Comparison of ENCODE assay signal across 9 cellular contexts in genomic region chr2:59301466-59302402, GRCh38.
A peak's percentile ranks its signal among the peaks of the same experiment; 100 is the strongest.
DNase-seq lines count a peak whose midpoint lies in the region; ATAC-seq and TF ChIP-seq lines count a peak whose summit lies in the region.
"Had no signal": no experiment of that assay in that cellular context is flagged by ENCODE, and none has a peak within 500 bp of the region (broad histone marks: within the 10 kb centered on the region; RNA-seq: fewer than 3 reads in every experiment).

No MANE protein-coding gene starts in this region.

- no peaks in the 10 kb centered on the region for H3K9me3 ChIP-seq in CD4-positive, alpha-beta T cell (ENCODE audit: control insufficient read depth, low read length)

- H3K27ac ChIP-seq in CD4-positive, alpha-beta T cell (ENCODE audit: low read depth, low read length): no peak overlapping the region

- ATAC-seq in CD4-positive, alpha-beta T cell (ENCODE audit: poor library complexity): peak; percentile 49
- ATAC-seq in GM18861 (IDR thresholded peaks at IDR 0.05; ENCODE audit: unreplicated experiment): peak; percentile 76
- ATAC-seq in HG03469 (IDR thresholded peaks at IDR 0.05; ENCODE audit: unreplicated experiment): peak; percentile 52
- peak; percentile 76 to 78 for ATAC-seq in stimulated activated naive B cell treated with anti-CD40 and anti-IgM and Interleukin-4, amounts not matched to agents 10 μg/mL and 1 μg/mL and 100 μg/mL, for 72 hours (replicated peaks)

- no peak for DNase-seq in CD4-positive, alpha-beta T cell
- peak; percentile 16 for DNase-seq in NCI-H748 treated with DMSO at 0.1 percent for 48 hours (lab: John Stamatoyannopoulos, UW)
- peak; percentile 22 for DNase-seq in brain pericyte (ENCODE audit: low read depth, low spot score)
- DNase-seq in immature natural killer cell: peak in 2 of 3 donors; percentile 4 to 11
- peak; percentile 16 for DNase-seq in stimulated activated naive B cell treated with anti-CD40 and anti-IgM and Interleukin-4, amounts not matched to agents 10 μg/mL and 1 μg/mL and 100 μg/mL, for 72 hours
- no peak for DNase-seq in activated T-cell treated with anti-CD3 and anti-CD28 coated beads for 4 hours

- intact Hi-C loops in CD4-positive, alpha-beta T cell (cut with DNase I, micrococcal nuclease): loop anchor here (2.0 to 10.0 kb wide), 5 partner anchors 633 to 1281 kb away; partner anchors contain the start of gene BCL11A (in 1 of the 2)

- H3K27me3 ChIP-seq in CD4-positive, alpha-beta T cell (ENCODE audit: control insufficient read depth, insufficient read depth, low read length): no peaks in the 10 kb centered on the region

- no peak overlapping the region for H3K27ac Mint-ChIP-seq in CD4-positive, alpha-beta T cell
- no peak overlapping the region for H3K27ac Mint-ChIP-seq in immature natural killer cell
- H3K27ac Mint-ChIP-seq in stimulated activated naive B cell treated with anti-CD40 and anti-IgM and Interleukin-4, amounts not matched to agents 10 μg/mL and 1 μg/mL and 100 μg/mL, for 72 hours: no peak overlapping the region
- H3K27ac Mint-ChIP-seq: T-cell had no signal

- H3K9me3 Mint-ChIP-seq in CD4-positive, alpha-beta T cell: no peaks in the 10 kb centered on the region
- peaks cover 0 to 4% (median 0%) of the 10 kb centered on the region in 6 donors for H3K9me3 Mint-ChIP-seq in immature natural killer cell
- no peaks in the 10 kb centered on the region for H3K9me3 Mint-ChIP-seq in stimulated activated naive B cell treated with anti-CD40 and anti-IgM and Interleukin-4, amounts not matched to agents 10 μg/mL and 1 μg/mL and 100 μg/mL, for 72 hours
- H3K9me3 Mint-ChIP-seq: T-cell had no signal

- no peaks in the 10 kb centered on the region for H3K4me1 Mint-ChIP-seq in CD4-positive, alpha-beta T cell (ENCODE audit: low read depth)
- no peaks in the 10 kb centered on the region for H3K4me1 Mint-ChIP-seq in immature natural killer cell
- no peaks in the 10 kb centered on the region for H3K4me1 Mint-ChIP-seq in stimulated activated naive B cell treated with anti-CD40 and anti-IgM and Interleukin-4, amounts not matched to agents 10 μg/mL and 1 μg/mL and 100 μg/mL, for 72 hours
- H3K4me1 Mint-ChIP-seq: T-cell had no signal

- POLR2A ChIA-PET in CD4-positive, alpha-beta T cell (lab: Charles Lee): no interaction called here

- no peak for TF ChIP-seq CTCF in CD4-positive, alpha-beta T cell (IDR thresholded peaks at IDR 0.05)

- no peak overlapping the region for H3K4me3 Mint-ChIP-seq in CD4-positive, alpha-beta T cell
- no peak overlapping the region for H3K4me3 Mint-ChIP-seq in immature natural killer cell
- H3K4me3 Mint-ChIP-seq in stimulated activated naive B cell treated with anti-CD40 and anti-IgM and Interleukin-4, amounts not matched to agents 10 μg/mL and 1 μg/mL and 100 μg/mL, for 72 hours: no peak overlapping the region
- H3K4me3 Mint-ChIP-seq: T-cell had no signal

- H3K27me3 Mint-ChIP-seq in CD4-positive, alpha-beta T cell: no peaks in the 10 kb centered on the region
- H3K27me3 Mint-ChIP-seq in immature natural killer cell (ENCODE audit: low read depth in 3 of 3): peaks cover 0 to 2% (median 0%) of the 10 kb centered on the region in 3 donors
- no peaks in the 10 kb centered on the region for H3K27me3 Mint-ChIP-seq in stimulated activated naive B cell treated with anti-CD40 and anti-IgM and Interleukin-4, amounts not matched to agents 10 μg/mL and 1 μg/mL and 100 μg/mL, for 72 hours

- H3K36me3 Mint-ChIP-seq in CD4-positive, alpha-beta T cell (ENCODE audit: low read depth): no peaks in the 10 kb centered on the region
- no peaks in the 10 kb centered on the region for H3K36me3 Mint-ChIP-seq in immature natural killer cell
- H3K36me3 Mint-ChIP-seq in stimulated activated naive B cell treated with anti-CD40 and anti-IgM and Interleukin-4, amounts not matched to agents 10 μg/mL and 1 μg/mL and 100 μg/mL, for 72 hours: no peaks in the 10 kb centered on the region
- H3K36me3 Mint-ChIP-seq: T-cell had no signal

- CTCF ChIA-PET in CD4-positive, alpha-beta T cell (lab: Charles Lee): no interaction called here

Comparison
In these comparisons a context has a peak if more than half of its experiments do, and no peak if none do; other contexts are left out.
1. DNase-seq: peak in NCI-H748 treated with DMSO at 0.1 percent for 48 hours (single experiment), brain pericyte (single experiment), immature natural killer cell (2 of 3) and stimulated activated naive B cell treated with anti-CD40 and anti-IgM and Interleukin-4, amounts not matched to agents 10 μg/mL and 1 μg/mL and 100 μg/mL, for 72 hours (single experiment); none in CD4-positive, alpha-beta T cell (0 of 10) and activated T-cell treated with anti-CD3 and anti-CD28 coated beads for 4 hours (single experiment).
2. Peak in every context shown above with its lines, with median percentiles within 50 percentile points of each other: ATAC-seq.